8 cellular contexts compared by ENCODE assay signal in genomic region chr1:46036894-46037596, GRCh38.
DNase-seq lines count a peak whose midpoint lies in the region; ATAC-seq and TF ChIP-seq lines count a peak whose summit lies in the region.

No MANE protein-coding gene starts in this region.

- in situ Hi-C loops in G401 (cut with HindIII; ENCODE audit: low sequenced_read_pairs) = loop anchor here (10.0 kb wide), 1 partner anchor 178 kb away; no protein-coding TSS in a partner anchor

- H3K27me3 Mint-ChIP-seq in naive B cell = no peaks in the 10 kb centered on the region

- TF ChIP-seq POLR2A in erythroblast (IDR thresholded peaks at IDR 0.05; ENCODE audit: low read length) = no peak

- H3K27ac Mint-ChIP-seq in naive B cell = no peak overlapping the region

- H3K4me1 Mint-ChIP-seq in naive B cell = peaks cover 11 to 14% (median 12%) of the 10 kb centered on the region in 3 donors

- no peaks in the 10 kb centered on the region for H3K9me3 Mint-ChIP-seq in naive B cell

- H3K36me3 Mint-ChIP-seq in naive B cell = no peaks in the 10 kb centered on the region

- H3K4me3 Mint-ChIP-seq in naive B cell = no peak overlapping the region

- ATAC-seq in naive B cell (ENCODE audit: low read depth in 2 of 2) (peak; percentile 86 to 89), HG02938 (IDR thresholded peaks at IDR 0.05; ENCODE audit: unreplicated experiment) (no peak)

- peak; percentile 92 for DNase-seq in G401 (ENCODE audit: low spot score)
- peak; percentile 68 for DNase-seq in HuH-7.5 (ENCODE audit: low spot score)
- DNase-seq in OCI-M1 (lab: John Stamatoyannopoulos, UW) = peak; percentile 93
- peak; percentile 77 for DNase-seq in activated T-cell treated with anti-CD3 and anti-CD28 coated beads for 24 hours (ENCODE audit: low read depth)
- DNase-seq in erythroblast (lab: John Stamatoyannopoulos, UW) = peak; percentile 80 to 90
- peak; percentile 73 for DNase-seq in naive B cell
- peak; percentile 65 to 67 for DNase-seq in stimulated activated CD8-positive, alpha-beta memory T cell treated with anti-CD3 and anti-CD28 coated beads, Interleukin-7, amount 100 ng/mL, for 4 hours (ENCODE audit: low read depth in 2 of 2)
